ENCODE assay signal across 16 cellular contexts in the genomic region with DNA sequence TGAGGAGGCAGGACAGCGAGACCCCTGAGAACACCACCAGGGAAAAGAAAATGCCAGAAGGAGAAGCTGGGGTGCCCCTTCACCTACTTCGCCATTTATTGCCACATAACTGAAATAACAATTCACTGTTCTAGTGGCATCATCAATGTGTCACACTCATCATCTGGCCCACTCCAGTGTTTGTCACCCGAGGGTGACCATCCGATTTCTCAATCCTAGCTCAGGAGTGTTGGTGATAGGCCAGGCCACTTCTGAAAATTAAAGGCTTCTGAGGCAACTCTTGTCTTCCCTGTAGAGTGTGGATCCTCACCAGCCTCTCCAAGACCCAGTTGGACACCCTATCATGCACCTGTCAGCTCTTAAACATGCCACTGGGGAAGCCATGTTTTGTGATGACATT.
A peak's percentile ranks its signal among the peaks of the same experiment; 100 is the strongest.
DNase-seq lines count a peak whose midpoint lies in the region; TF ChIP-seq lines count a peak whose summit lies in the region.
"Had no signal": no experiment of that assay in that cellular context is flagged by ENCODE, and none has a peak within 500 bp of the region (broad histone marks: within the 10 kb centered on the region; RNA-seq: fewer than 3 reads in every experiment).

No MANE protein-coding gene starts in this region.

- H3K4me3 Mint-ChIP-seq in neural progenitor cell: no peak overlapping the region
- no peak overlapping the region for H3K4me3 Mint-ChIP-seq in activated CD4-positive, alpha-beta memory T cell treated with anti-CD3 and anti-CD28 coated beads, Interleukin-2, amount 10 ng/mL, durations not matched to agents 7 days and 5 days
- H3K4me3 Mint-ChIP-seq: H9 had no signal

- H3K9me3 Mint-ChIP-seq in neural progenitor cell: no peaks in the 10 kb centered on the region
- no peaks in the 10 kb centered on the region for H3K9me3 Mint-ChIP-seq in activated CD4-positive, alpha-beta memory T cell treated with anti-CD3 and anti-CD28 coated beads, Interleukin-2, amount 10 ng/mL, durations not matched to agents 7 days and 5 days
- H3K9me3 Mint-ChIP-seq: H9 had no signal

- no peaks in the 10 kb centered on the region for H3F3A ChIP-seq in neural progenitor cell (ENCODE audit: low read depth)

- H3K4me1 ChIP-seq in ACC112 (ENCODE audit: control insufficient read depth, insufficient read depth, low read length, unreplicated experiment) (peaks cover 22% of the 10 kb centered on the region), neural progenitor cell (peaks cover 9% of the 10 kb centered on the region), esophagus muscularis mucosa (peaks cover 0 to 5% (median 2%) of the 10 kb centered on the region in 4 donors)
- H3K4me1 ChIP-seq: upper lobe of right lung had no signal

- H3K36me3 ChIP-seq in ACC112 (ENCODE audit: insufficient read depth, low read length): no peaks in the 10 kb centered on the region
- no peaks in the 10 kb centered on the region for H3K36me3 ChIP-seq in neural progenitor cell
- no peaks in the 10 kb centered on the region for H3K36me3 ChIP-seq in esophagus muscularis mucosa
- H3K36me3 ChIP-seq: upper lobe of right lung had no signal

- DNase-seq in MV-4-11 (lab: John Stamatoyannopoulos, UW) (peak; percentile 73), coronary artery (ENCODE audit: low spot score) (peak; percentile 49), neural progenitor cell (ENCODE audit: low spot score) (no peak), esophagus muscularis mucosa (ENCODE audit: extremely low spot score) (no peak), COR-L47 (lab: John Stamatoyannopoulos, UW) (no peak), DMS153 (lab: John Stamatoyannopoulos, UW) (no peak)
- no peak for DNase-seq in activated CD4-positive, alpha-beta memory T cell treated with anti-CD3 and anti-CD28 coated beads, Interleukin-2, amount 10 ng/mL, durations not matched to agents 7 days and 5 days
- DNase-seq: activated CD4-positive, alpha-beta T cell treated with anti-CD3 and anti-CD28 coated beads for 4 hours; activated CD8-positive, alpha-beta memory T cell treated with anti-CD3 and anti-CD28 coated beads, Interleukin-2, amount 50 U/mL, for 48 hours; aorta; H9; left ventricle myocardium superior; NCI-H1694 treated with DMSO at 0.1 percent for 48 hours; stimulated activated naive CD4-positive, alpha-beta T cell; upper lobe of right lung had no signal

- H3K27ac ChIP-seq in ACC112 (ENCODE audit: low read depth, low read length) (peak overlapping the region; percentile 97), coronary artery (peak overlapping the region in 1 of 2 donors; percentile 67), neural progenitor cell (no peak overlapping the region), esophagus muscularis mucosa (replicated peaks in 1 of 4) (no peak overlapping the region)
- H3K27ac ChIP-seq: upper lobe of right lung had no signal

- H3K27me3 Mint-ChIP-seq in neural progenitor cell (ENCODE audit: insufficient read depth, low read depth): peaks cover 2% of the 10 kb centered on the region
- H3K27me3 Mint-ChIP-seq in activated CD4-positive, alpha-beta memory T cell treated with anti-CD3 and anti-CD28 coated beads, Interleukin-2, amount 10 ng/mL, durations not matched to agents 7 days and 5 days: peaks cover 16% of the 10 kb centered on the region

- no peaks in the 10 kb centered on the region for H4K20me1 ChIP-seq in neural progenitor cell (ENCODE audit: low read depth)

- TF ChIP-seq POLR2A in esophagus muscularis mucosa (IDR thresholded peaks at IDR 0.05; ENCODE audit: low read depth): no peak

- intact Hi-C loops in esophagus muscularis mucosa (cut with DNase I): no loop called here

- CTCF ChIA-PET in activated CD4-positive, alpha-beta memory T cell treated with anti-CD3 and anti-CD28 coated beads, Interleukin-2, amount 10 ng/mL, durations not matched to agents 7 days and 5 days (lab: Charles Lee): no interaction called here

- no peaks in the 10 kb centered on the region for H3K36me3 Mint-ChIP-seq in neural progenitor cell
- H3K36me3 Mint-ChIP-seq in activated CD4-positive, alpha-beta memory T cell treated with anti-CD3 and anti-CD28 coated beads, Interleukin-2, amount 10 ng/mL, durations not matched to agents 7 days and 5 days (ENCODE audit: low read depth): no peaks in the 10 kb centered on the region

- 93% methylated on average over 4 of the region's 4 CpGs for whole genome bisulfite sequencing in esophagus muscularis mucosa

- H3K9ac ChIP-seq in neural progenitor cell: no peak overlapping the region

- peaks cover 22% of the 10 kb centered on the region for H3K4me1 Mint-ChIP-seq in neural progenitor cell
- H3K4me1 Mint-ChIP-seq in activated CD4-positive, alpha-beta memory T cell treated with anti-CD3 and anti-CD28 coated beads, Interleukin-2, amount 10 ng/mL, durations not matched to agents 7 days and 5 days: no peaks in the 10 kb centered on the region

- TF ChIP-seq EP300 in esophagus muscularis mucosa (IDR thresholded peaks at IDR 0.05): no peak

- no peak overlapping the region for H3K4me2 ChIP-seq in neural progenitor cell

- no peak for TF ChIP-seq CTCF in coronary artery (IDR thresholded peaks at IDR 0.05)
- TF ChIP-seq CTCF in neural progenitor cell (IDR thresholded peaks at IDR 0.05): no peak
- no peak for TF ChIP-seq CTCF in esophagus muscularis mucosa (IDR thresholded peaks at IDR 0.05)

- H3K79me2 ChIP-seq in ACC112 (ENCODE audit: control insufficient read depth, insufficient read depth, low read length, unreplicated experiment) (no peaks in the 10 kb centered on the region), neural progenitor cell (ENCODE audit: low read depth) (no peaks in the 10 kb centered on the region)

- H3K4me3 ChIP-seq in ACC112 (ENCODE audit: low read depth, low read length) (no peak overlapping the region), coronary artery (no peak overlapping the region), neural progenitor cell (no peak overlapping the region), esophagus muscularis mucosa (no peak overlapping the region)
- H3K4me3 ChIP-seq: upper lobe of right lung had no signal

- POLR2A ChIA-PET in activated CD4-positive, alpha-beta memory T cell treated with anti-CD3 and anti-CD28 coated beads, Interleukin-2, amount 10 ng/mL, durations not matched to agents 7 days and 5 days (lab: Charles Lee): no interaction called here

- peak overlapping the region; percentile 94 for H3K27ac Mint-ChIP-seq in neural progenitor cell
- H3K27ac Mint-ChIP-seq in activated CD4-positive, alpha-beta memory T cell treated with anti-CD3 and anti-CD28 coated beads, Interleukin-2, amount 10 ng/mL, durations not matched to agents 7 days and 5 days: no peak overlapping the region
- H3K27ac Mint-ChIP-seq: H9 had no signal

- H3K27me3 ChIP-seq in ACC112 (ENCODE audit: insufficient read depth, low read length) (no peaks in the 10 kb centered on the region), neural progenitor cell (no peaks in the 10 kb centered on the region), esophagus muscularis mucosa (peaks cover 0 to 9% (median 0%) of the 10 kb centered on the region in 4 donors)
- H3K27me3 ChIP-seq: upper lobe of right lung had no signal

- H2AFZ ChIP-seq in ACC112 (ENCODE audit: low read length, unreplicated experiment): peak overlapping the region; percentile 11
- no peak overlapping the region for H2AFZ ChIP-seq in neural progenitor cell (replicated peaks)

- H3K9me3 ChIP-seq in neural progenitor cell (ENCODE audit: low read depth) (no peaks in the 10 kb centered on the region), esophagus muscularis mucosa (no peaks in the 10 kb centered on the region)
- H3K9me3 ChIP-seq: upper lobe of right lung had no signal

Comparison
In these comparisons a context has a peak if more than half of its experiments do, and no peak if none do; other contexts are left out.
1. DNase-seq: peak in MV-4-11 (single experiment) and coronary artery (single experiment); none in neural progenitor cell (single experiment), esophagus muscularis mucosa (single experiment), activated CD4-positive, alpha-beta memory T cell treated with anti-CD3 and anti-CD28 coated beads, Interleukin-2, amount 10 ng/mL, durations not matched to agents 7 days and 5 days (single experiment), COR-L47 (single experiment) and DMS153 (single experiment).